8 cellular contexts compared by ENCODE assay signal in genomic region chr5:66828046-66828550, GRCh38.
DNase-seq lines count a peak whose midpoint lies in the region; ATAC-seq and TF ChIP-seq lines count a peak whose summit lies in the region.

No MANE protein-coding gene starts in this region.

- H3K4me3 ChIP-seq in OCI-LY1 (ENCODE audit: low read depth, low read length, poor library complexity, severe bottlenecking), result no peak overlapping the region
- peak overlapping the region; percentile 62 for H3K4me3 ChIP-seq in fibroblast of pulmonary artery (replicated peaks; ENCODE audit: low read depth, low read length)
- peak overlapping the region; percentile 83 for H3K4me3 ChIP-seq in parathyroid adenoma (ENCODE audit: low read depth, low read length)

- peak overlapping the region; percentile 10; the same call in 1 of the 2 replicates for H3K4me2 ChIP-seq in OCI-LY1 (ENCODE audit: low read length)
- H3K4me2 ChIP-seq in parathyroid adenoma (ENCODE audit: low read length), result peak overlapping the region; percentile 97

- no peak overlapping the region for H3K27ac ChIP-seq in OCI-LY1 (ENCODE audit: low read depth, low read length, poor library complexity, severe bottlenecking)
- H3K27ac ChIP-seq in parathyroid adenoma, result peak overlapping the region; percentile 93

- ATAC-seq in GM19397 (IDR thresholded peaks at IDR 0.05; ENCODE audit: unreplicated experiment) (peak; percentile 33), HG03039 (IDR thresholded peaks at IDR 0.05; ENCODE audit: unreplicated experiment) (no peak)

- no peaks in the 10 kb centered on the region for H3F3A ChIP-seq in OCI-LY1 (ENCODE audit: insufficient read depth, low read length)

- no peaks in the 10 kb centered on the region for H3K4me1 ChIP-seq in OCI-LY1 (ENCODE audit: insufficient read depth, low read length, severe bottlenecking)
- peaks cover 28% of the 10 kb centered on the region for H3K4me1 ChIP-seq in parathyroid adenoma

- no peaks in the 10 kb centered on the region for H3K27me3 ChIP-seq in OCI-LY1 (ENCODE audit: insufficient read depth, low read length)
- H3K27me3 ChIP-seq in parathyroid adenoma (ENCODE audit: control insufficient read depth, insufficient read depth, low read length), result no peaks in the 10 kb centered on the region

- H3K9me2 ChIP-seq in OCI-LY1 (ENCODE audit: low read depth, low read length), result no peaks in the 10 kb centered on the region

- H3K79me2 ChIP-seq in OCI-LY1 (ENCODE audit: insufficient read depth, low read length), result no peaks in the 10 kb centered on the region
- peaks cover 31% of the 10 kb centered on the region for H3K79me2 ChIP-seq in parathyroid adenoma

- TF ChIP-seq CTCF in OCI-LY1 (IDR thresholded peaks at IDR 0.05; ENCODE audit: low read length) (no peak), fibroblast of pulmonary artery (IDR thresholded peaks at IDR 0.05; ENCODE audit: low read length, missing control alignments) (no peak), parathyroid adenoma (IDR thresholded peaks at IDR 0.05) (no peak)

- no peaks in the 10 kb centered on the region for H4K20me1 ChIP-seq in OCI-LY1 (ENCODE audit: insufficient read depth, low read length)

- no peak for DNase-seq in fibroblast of pulmonary artery (ENCODE audit: low read depth)
- DNase-seq in COLO829 (ENCODE audit: low spot score), result no peak
- DNase-seq in GM19240 (ENCODE audit: insufficient read length, low spot score), result no peak
- no peak for DNase-seq in SIG-M5 (lab: John Stamatoyannopoulos, UW)

- H3K9ac ChIP-seq in OCI-LY1 (ENCODE audit: low read length) (no peak overlapping the region), parathyroid adenoma (no peak overlapping the region)

- no peaks in the 10 kb centered on the region for H3K9me3 ChIP-seq in OCI-LY1 (ENCODE audit: low read length)
- H3K9me3 ChIP-seq in parathyroid adenoma (ENCODE audit: control insufficient read depth, low read length), result no peaks in the 10 kb centered on the region

- H3K36me3 ChIP-seq in OCI-LY1 (ENCODE audit: insufficient read depth, low read length) (no peaks in the 10 kb centered on the region), parathyroid adenoma (ENCODE audit: control insufficient read depth, insufficient read depth, low read length) (no peaks in the 10 kb centered on the region)

- H2AFZ ChIP-seq in OCI-LY1 (ENCODE audit: low read length), result no peak overlapping the region
- H2AFZ ChIP-seq in parathyroid adenoma, result peak overlapping the region; percentile 64
